8 cellular contexts compared by ENCODE assay signal in the genomic region with DNA sequence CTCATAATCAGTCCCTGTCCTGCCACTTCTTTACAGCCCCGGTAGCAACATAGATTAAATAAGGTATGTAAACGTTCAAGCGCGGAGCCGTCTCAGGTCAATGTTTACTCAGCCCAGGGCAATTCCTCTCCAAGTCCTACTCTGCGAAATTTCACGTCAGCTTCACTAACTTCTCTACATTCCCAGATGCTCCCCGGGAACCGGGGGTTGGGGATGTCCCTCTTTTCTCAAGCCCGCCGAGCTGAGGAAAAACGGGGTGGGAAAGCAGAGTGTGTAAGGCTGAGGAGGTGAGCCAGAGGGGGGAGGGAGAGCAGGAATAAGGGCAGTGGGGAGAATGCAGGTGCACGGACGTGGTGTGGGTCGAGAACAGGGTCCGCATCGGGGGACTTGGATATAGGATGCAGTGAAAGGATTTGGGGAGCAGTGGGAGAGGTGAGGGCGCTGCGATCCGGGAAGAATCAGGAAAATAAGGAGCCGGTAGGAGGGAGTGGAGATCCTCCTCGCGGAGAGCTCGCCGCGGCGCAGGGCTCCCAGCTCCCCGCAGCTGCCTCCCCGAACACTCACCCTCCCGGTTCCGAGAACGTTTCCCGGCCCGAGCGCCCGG. TPM values are rescaled to one million over a fixed set of nuclear protein-coding genes. Genes with fewer than 3 reads are reported as not detected.
DNase-seq lines count a peak whose midpoint lies in the region; ATAC-seq and TF ChIP-seq lines count a peak whose summit lies in the region.

No MANE protein-coding gene starts in this region.

- TF ChIP-seq CTCF in AG04449 (IDR thresholded peaks at IDR 0.05; ENCODE audit: insufficient read depth, low read length, missing control alignments) (no peak), endodermal cell (conservative IDR thresholded peaks at IDR 0.05) (peak; percentile 39)

- H3K4me1 ChIP-seq in HAP-1, result peaks cover 15% of the 10 kb centered on the region
- peaks cover 5% of the 10 kb centered on the region for H3K4me1 ChIP-seq in endodermal cell (ENCODE audit: control insufficient read depth, insufficient read depth, low read length)
- peaks cover 21% of the 10 kb centered on the region for H3K4me1 ChIP-seq in muscle layer of colon (ENCODE audit: insufficient read depth, low read length)

- H3K27ac Mint-ChIP-seq in T-cell, result peak overlapping the region; percentile 62 to 80
- H3K27ac Mint-ChIP-seq in endodermal cell, result peak overlapping the region; percentile 96

- H3K36me3 Mint-ChIP-seq in T-cell (no peaks in the 10 kb centered on the region), endodermal cell (ENCODE audit: low read depth) (no peaks in the 10 kb centered on the region)

- H3K4me1 Mint-ChIP-seq in T-cell, result peaks cover 19 to 31% (median 21%) of the 10 kb centered on the region in 3 donors
- H3K4me1 Mint-ChIP-seq in endodermal cell, result peaks cover 29% of the 10 kb centered on the region

- POLR2A ChIA-PET in AG04449 (lab: Yijun Ruan, JAX), result interaction anchor here (0.6 to 1.6 kb wide), 3 partner anchors 34 to 332 kb away, joined by 3 to 5 read pairs (median 3); a partner anchor contains a TSS
- POLR2A ChIA-PET in T-cell (lab: Charles Lee), result interaction anchor here (0.5 to 2.6 kb wide), 6 partner anchors 18 to 1135 kb away, joined by 3 to 16 read pairs (median 4); a partner anchor contains a TSS

- peak in 2 of 4 experiments; percentile 6 to 18 for ATAC-seq in T-cell (replicated peaks in 1 of 4)
- no peak for ATAC-seq in HG02678 (IDR thresholded peaks at IDR 0.05; ENCODE audit: unreplicated experiment)
- no peak for ATAC-seq in GM18498 (IDR thresholded peaks at IDR 0.05; ENCODE audit: unreplicated experiment)

- in situ Hi-C loops in HAP-1 (cut with MboI; ENCODE audit: low sequenced_read_pairs), result loop anchor here (25.0 kb wide), 1 partner anchor 391 kb away; a partner anchor contains a TSS

- CTCF ChIA-PET in AG04449 (lab: Yijun Ruan, JAX) (interaction anchor here (1.7 to 7.2 kb wide), 3 partner anchors 9 to 392 kb away, joined by 4 to 32 read pairs (median 17); no protein-coding TSS in a partner anchor), T-cell (lab: Charles Lee) (interaction anchor here (0.5 to 1.7 kb wide), 6 partner anchors 17 to 393 kb away, joined by 3 to 6 read pairs (median 4); a partner anchor contains a TSS)

- H3K9me3 ChIP-seq in HAP-1 (no peaks in the 10 kb centered on the region), endodermal cell (ENCODE audit: control insufficient read depth, low read length) (no peaks in the 10 kb centered on the region), muscle layer of colon (ENCODE audit: low read length) (no peaks in the 10 kb centered on the region)

- WGBS in endodermal cell (ENCODE audit: insufficient coverage in 1 of 2, insufficient read length in 1 of 2), 2 experiments, result 3 to 6% methylated on average over 8 to 32 of the region's 36 CpGs

- H3K27me3 ChIP-seq in HAP-1 (ENCODE audit: low read depth) (no peaks in the 10 kb centered on the region), endodermal cell (ENCODE audit: control insufficient read depth, insufficient read depth, low read length, poor library complexity, severe bottlenecking) (peaks cover 8% of the 10 kb centered on the region), muscle layer of colon (ENCODE audit: control insufficient read depth in 1 of 2, insufficient read depth in 2 of 2, low read length in 2 of 2) (no peaks in the 10 kb centered on the region)

- peaks cover 5 to 6% of the 10 kb centered on the region in 2 donors for H3K27me3 Mint-ChIP-seq in T-cell
- peaks cover 30% of the 10 kb centered on the region for H3K27me3 Mint-ChIP-seq in endodermal cell (ENCODE audit: insufficient read depth)

- peak overlapping the region; percentile 96 for H3K9ac ChIP-seq in endodermal cell (ENCODE audit: extremely low read depth, low read length, poor library complexity, severe bottlenecking)
- peak overlapping the region; percentile 96 for H3K9ac ChIP-seq in muscle layer of colon (ENCODE audit: low read length)

- H3K4me3 Mint-ChIP-seq in T-cell (peak overlapping the region; percentile 85 to 95 (median 92)), endodermal cell (peak overlapping the region; percentile 90)

- H3K27ac ChIP-seq in endodermal cell (ENCODE audit: low read depth, low read length) (peak overlapping the region; percentile 99), muscle layer of colon (ENCODE audit: low read depth, low read length) (peak overlapping the region; percentile 97)

- no peaks in the 10 kb centered on the region for H3K36me3 ChIP-seq in HAP-1 (replicated peaks)
- H3K36me3 ChIP-seq in endodermal cell (ENCODE audit: control insufficient read depth, insufficient read depth, low read length), result no peaks in the 10 kb centered on the region
- H3K36me3 ChIP-seq in muscle layer of colon (ENCODE audit: insufficient read depth, low read length), result no peaks in the 10 kb centered on the region

- H3K4me3 ChIP-seq in AG04449 (ENCODE audit: low read depth, low read length), result peak overlapping the region; percentile 81
- H3K4me3 ChIP-seq in HAP-1, result peak overlapping the region; percentile 73
- peak overlapping the region; percentile 88 for H3K4me3 ChIP-seq in endodermal cell (ENCODE audit: low read length)
- H3K4me3 ChIP-seq in muscle layer of colon (ENCODE audit: low read depth in 1 of 2, low read length in 2 of 2), result peak overlapping the region; percentile 74 to 75

- DNase-seq in AG04449 (ENCODE audit: low read depth, low spot score) (no peak), HAP-1 (ENCODE audit: low spot score in 2 of 2) (peak in 1 of 2 experiments; percentile 34), T-cell (peak in 12 of 34 experiments; percentile 5 to 29 (median 15)), endodermal cell (peak; percentile 66), NCI-H446 (lab: John Stamatoyannopoulos, UW) (no peak)

- no peaks in the 10 kb centered on the region for H3K9me3 Mint-ChIP-seq in T-cell
- H3K9me3 Mint-ChIP-seq in endodermal cell, result no peaks in the 10 kb centered on the region

RNA-seq across cellular contexts. Expression of a gene that starts 0.5 kb away (rescaled TPM):
- total RNA-seq in T-cell (10 to 100 TPM in 2 of 5 donors, 1 to 10 TPM in 3; 1.3 to 56.7 (median 1.9) TPM), endodermal cell (10 to 100 TPM in 1 of 2 donors, 1 to 10 TPM in 1; 7.0 to 20.2 TPM)
- 13.9 TPM for polyA plus RNA-seq in endodermal cell (2013, experiment 1 of 2)
- 12.8 TPM for polyA plus RNA-seq in endodermal cell (2013, experiment 2 of 2)

RNA-seq across cellular contexts. Expression of a gene that starts 26.8 kb away (rescaled TPM):
- total RNA-seq in T-cell (10 to 100 TPM in 4 of 5 donors, 1 to 10 TPM in 1; 8.6 to 17.1 (median 13.6) TPM), endodermal cell (10 to 100 TPM; 35.8 to 41.2 TPM)
- polyA plus RNA-seq in endodermal cell (2013, experiment 1 of 2), result 63.0 TPM
- 54.4 TPM for polyA plus RNA-seq in endodermal cell (2013, experiment 2 of 2)
